In the genomic region with DNA sequence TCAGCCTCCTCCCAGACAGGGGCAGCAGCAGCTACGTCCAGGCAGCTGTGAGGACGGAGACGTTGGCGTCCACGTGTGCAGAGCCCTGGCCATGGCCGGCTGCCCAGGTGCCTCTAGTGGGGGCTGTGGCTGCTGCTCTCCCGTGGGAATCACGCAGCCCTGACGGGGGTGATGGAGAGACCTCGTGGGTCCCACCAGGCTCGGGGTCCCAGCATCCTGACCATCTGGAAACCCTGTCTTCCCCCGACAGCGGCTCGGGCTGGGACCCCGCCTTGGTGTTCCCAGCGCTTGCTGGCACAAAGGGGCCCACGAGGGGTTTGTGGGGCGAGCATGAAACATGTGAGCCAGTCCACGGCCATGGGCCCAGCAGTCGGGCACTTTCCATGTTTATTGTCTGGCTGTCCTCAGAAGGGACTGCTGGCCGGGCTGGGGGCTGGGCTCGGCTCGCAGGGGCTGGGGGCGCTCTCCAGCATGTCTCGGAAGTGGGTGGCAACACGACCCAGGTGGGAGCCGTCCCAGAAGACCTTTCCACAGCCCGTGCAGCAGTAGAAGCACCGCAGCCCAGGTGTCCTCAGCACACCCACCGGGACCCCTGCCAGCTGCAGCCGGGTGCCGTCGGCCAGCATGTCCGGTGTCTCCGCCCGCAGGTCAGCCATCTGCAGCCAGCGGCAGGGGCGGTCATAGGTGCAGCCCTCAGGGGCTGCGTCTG, we compare ENCODE assay signal across 1 cellular context.
TF ChIP-seq lines count a peak whose summit lies in the region.

No MANE protein-coding gene starts in this region.

TF ChIP-seq in HepG2, 621 proteins besides CTCF, POLR2A, EP300 and RAD21 (continued from another document):
- TF ChIP-seq, protein P1, sequence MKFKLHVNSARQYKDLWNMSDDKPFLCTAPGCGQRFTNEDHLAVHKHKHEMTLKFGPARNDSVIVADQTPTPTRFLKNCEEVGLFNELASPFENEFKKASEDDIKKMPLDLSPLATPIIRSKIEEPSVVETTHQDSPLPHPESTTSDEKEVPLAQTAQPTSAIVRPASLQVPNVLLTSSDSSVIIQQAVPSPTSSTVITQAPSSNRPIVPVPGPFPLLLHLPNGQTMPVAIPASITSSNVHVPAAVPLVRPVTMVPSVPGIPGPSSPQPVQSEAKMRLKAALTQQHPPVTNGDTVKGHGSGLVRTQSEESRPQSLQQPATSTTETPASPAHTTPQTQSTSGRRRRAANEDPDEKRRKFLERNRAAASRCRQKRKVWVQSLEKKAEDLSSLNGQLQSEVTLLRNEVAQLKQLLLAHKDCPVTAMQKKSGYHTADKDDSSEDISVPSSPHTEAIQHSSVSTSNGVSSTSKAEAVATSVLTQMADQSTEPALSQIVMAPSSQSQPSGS (CRISPR knock-in tag; IDR thresholded peaks at IDR 0.05), result no peak
- TF ChIP-seq ZFP1 (CRISPR knock-in tag; IDR thresholded peaks at IDR 0.05) (no peak), ZNF720 (CRISPR knock-in tag; IDR thresholded peaks at IDR 0.05) (no peak), GPN1 (CRISPR knock-in tag; IDR thresholded peaks at IDR 0.05; ENCODE audit: borderline replicate concordance) (no peak), AGO2 (optimal IDR thresholded peaks at IDR 0.05; ENCODE audit: low read depth, low read length) (peak; percentile 18), MYC (CRISPR knock-in tag; IDR thresholded peaks at IDR 0.05; ENCODE audit: borderline replicate concordance) (no peak), TEAD3 (CRISPR knock-in tag; optimal IDR thresholded peaks at IDR 0.05; ENCODE audit: borderline replicate concordance) (no peak), CC2D1A (CRISPR knock-in tag; IDR thresholded peaks at IDR 0.05) (no peak), ZNF564 (CRISPR knock-in tag; IDR thresholded peaks at IDR 0.05) (no peak), ZNF878 (CRISPR knock-in tag; IDR thresholded peaks at IDR 0.05) (no peak), CBFB (CRISPR knock-in tag; IDR thresholded peaks at IDR 0.05) (no peak), HNRNPH1 (optimal IDR thresholded peaks at IDR 0.05; ENCODE audit: low read depth, low read length) (no peak), ZBTB7B (CRISPR knock-in tag; IDR thresholded peaks at IDR 0.05) (0 out of 2 replicates have a peak, but pooled peaks have one; percentile 7), ZNF446 (CRISPR knock-in tag; IDR thresholded peaks at IDR 0.05) (no peak), JDP2 (CRISPR knock-in tag; IDR thresholded peaks at IDR 0.05; ENCODE audit: borderline replicate concordance) (no peak), TP53 (CRISPR knock-in tag; conservative IDR thresholded peaks at IDR 0.05) (no peak), MXI1 (IDR thresholded peaks at IDR 0.05; ENCODE audit: borderline replicate concordance, low read depth, low read length) (no peak), TSC22D2 (CRISPR knock-in tag; IDR thresholded peaks at IDR 0.05; ENCODE audit: borderline replicate concordance) (no peak), ZSCAN29 (CRISPR knock-in tag; conservative IDR thresholded peaks at IDR 0.05) (no peak), TBX3 (IDR thresholded peaks at IDR 0.05; ENCODE audit: borderline replicate concordance) (no peak), ZNF782 (CRISPR knock-in tag; IDR thresholded peaks at IDR 0.05; ENCODE audit: borderline replicate concordance) (no peak), NCOA1 (CRISPR knock-in tag; IDR thresholded peaks at IDR 0.05) (no peak), ZNF772 (CRISPR knock-in tag; IDR thresholded peaks at IDR 0.05) (no peak), ZBTB42 (CRISPR knock-in tag; IDR thresholded peaks at IDR 0.05) (no peak), ZNF788 (CRISPR knock-in tag; IDR thresholded peaks at IDR 0.05; ENCODE audit: borderline replicate concordance) (0 out of 2 replicates have a peak, but pooled peaks have one; percentile 15)
- TF ChIP-seq, protein P2, sequence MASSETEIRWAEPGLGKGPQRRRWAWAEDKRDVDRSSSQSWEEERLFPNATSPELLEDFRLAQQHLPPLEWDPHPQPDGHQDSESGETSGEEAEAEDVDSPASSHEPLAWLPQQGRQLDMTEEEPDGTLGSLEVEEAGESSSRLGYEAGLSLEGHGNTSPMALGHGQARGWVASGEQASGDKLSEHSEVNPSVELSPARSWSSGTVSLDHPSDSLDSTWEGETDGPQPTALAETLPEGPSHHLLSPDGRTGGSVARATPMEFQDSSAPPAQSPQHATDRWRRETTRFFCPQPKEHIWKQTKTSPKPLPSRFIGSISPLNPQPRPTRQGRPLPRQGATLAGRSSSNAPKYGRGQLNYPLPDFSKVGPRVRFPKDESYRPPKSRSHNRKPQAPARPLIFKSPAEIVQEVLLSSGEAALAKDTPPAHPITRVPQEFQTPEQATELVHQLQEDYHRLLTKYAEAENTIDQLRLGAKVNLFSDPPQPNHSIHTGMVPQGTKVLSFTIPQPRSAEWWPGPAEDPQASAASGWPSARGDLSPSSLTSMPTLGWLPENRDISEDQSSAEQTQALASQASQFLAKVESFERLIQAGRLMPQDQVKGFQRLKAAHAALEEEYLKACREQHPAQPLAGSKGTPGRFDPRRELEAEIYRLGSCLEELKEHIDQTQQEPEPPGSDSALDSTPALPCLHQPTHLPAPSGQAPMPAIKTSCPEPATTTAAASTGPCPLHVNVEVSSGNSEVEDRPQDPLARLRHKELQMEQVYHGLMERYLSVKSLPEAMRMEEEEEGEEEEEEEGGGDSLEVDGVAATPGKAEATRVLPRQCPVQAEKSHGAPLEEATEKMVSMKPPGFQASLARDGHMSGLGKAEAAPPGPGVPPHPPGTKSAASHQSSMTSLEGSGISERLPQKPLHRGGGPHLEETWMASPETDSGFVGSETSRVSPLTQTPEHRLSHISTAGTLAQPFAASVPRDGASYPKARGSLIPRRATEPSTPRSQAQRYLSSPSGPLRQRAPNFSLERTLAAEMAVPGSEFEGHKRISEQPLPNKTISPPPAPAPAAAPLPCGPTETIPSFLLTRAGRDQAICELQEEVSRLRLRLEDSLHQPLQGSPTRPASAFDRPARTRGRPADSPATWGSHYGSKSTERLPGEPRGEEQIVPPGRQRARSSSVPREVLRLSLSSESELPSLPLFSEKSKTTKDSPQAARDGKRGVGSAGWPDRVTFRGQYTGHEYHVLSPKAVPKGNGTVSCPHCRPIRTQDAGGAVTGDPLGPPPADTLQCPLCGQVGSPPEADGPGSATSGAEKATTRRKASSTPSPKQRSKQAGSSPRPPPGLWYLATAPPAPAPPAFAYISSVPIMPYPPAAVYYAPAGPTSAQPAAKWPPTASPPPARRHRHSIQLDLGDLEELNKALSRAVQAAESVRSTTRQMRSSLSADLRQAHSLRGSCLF (CRISPR knock-in tag; IDR thresholded peaks at IDR 0.05; ENCODE audit: borderline replicate concordance), result no peak
- TF ChIP-seq, protein P3, sequence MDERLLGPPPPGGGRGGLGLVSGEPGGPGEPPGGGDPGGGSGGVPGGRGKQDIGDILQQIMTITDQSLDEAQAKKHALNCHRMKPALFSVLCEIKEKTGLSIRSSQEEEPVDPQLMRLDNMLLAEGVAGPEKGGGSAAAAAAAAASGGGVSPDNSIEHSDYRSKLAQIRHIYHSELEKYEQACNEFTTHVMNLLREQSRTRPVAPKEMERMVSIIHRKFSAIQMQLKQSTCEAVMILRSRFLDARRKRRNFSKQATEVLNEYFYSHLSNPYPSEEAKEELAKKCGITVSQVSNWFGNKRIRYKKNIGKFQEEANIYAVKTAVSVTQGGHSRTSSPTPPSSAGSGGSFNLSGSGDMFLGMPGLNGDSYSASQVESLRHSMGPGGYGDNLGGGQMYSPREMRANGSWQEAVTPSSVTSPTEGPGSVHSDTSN (CRISPR knock-in tag; IDR thresholded peaks at IDR 0.05), result no peak
- TF ChIP-seq, protein P4, sequence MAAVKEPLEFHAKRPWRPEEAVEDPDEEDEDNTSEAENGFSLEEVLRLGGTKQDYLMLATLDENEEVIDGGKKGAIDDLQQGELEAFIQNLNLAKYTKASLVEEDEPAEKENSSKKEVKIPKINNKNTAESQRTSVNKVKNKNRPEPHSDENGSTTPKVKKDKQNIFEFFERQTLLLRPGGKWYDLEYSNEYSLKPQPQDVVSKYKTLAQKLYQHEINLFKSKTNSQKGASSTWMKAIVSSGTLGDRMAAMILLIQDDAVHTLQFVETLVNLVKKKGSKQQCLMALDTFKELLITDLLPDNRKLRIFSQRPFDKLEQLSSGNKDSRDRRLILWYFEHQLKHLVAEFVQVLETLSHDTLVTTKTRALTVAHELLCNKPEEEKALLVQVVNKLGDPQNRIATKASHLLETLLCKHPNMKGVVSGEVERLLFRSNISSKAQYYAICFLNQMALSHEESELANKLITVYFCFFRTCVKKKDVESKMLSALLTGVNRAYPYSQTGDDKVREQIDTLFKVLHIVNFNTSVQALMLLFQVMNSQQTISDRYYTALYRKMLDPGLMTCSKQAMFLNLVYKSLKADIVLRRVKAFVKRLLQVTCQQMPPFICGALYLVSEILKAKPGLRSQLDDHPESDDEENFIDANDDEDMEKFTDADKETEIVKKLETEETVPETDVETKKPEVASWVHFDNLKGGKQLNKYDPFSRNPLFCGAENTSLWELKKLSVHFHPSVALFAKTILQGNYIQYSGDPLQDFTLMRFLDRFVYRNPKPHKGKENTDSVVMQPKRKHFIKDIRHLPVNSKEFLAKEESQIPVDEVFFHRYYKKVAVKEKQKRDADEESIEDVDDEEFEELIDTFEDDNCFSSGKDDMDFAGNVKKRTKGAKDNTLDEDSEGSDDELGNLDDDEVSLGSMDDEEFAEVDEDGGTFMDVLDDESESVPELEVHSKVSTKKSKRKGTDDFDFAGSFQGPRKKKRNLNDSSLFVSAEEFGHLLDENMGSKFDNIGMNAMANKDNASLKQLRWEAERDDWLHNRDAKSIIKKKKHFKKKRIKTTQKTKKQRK (IDR thresholded peaks at IDR 0.05; ENCODE audit: low read length), result no peak
